ENCODE assay signal across 17 cellular contexts in the genomic region with DNA sequence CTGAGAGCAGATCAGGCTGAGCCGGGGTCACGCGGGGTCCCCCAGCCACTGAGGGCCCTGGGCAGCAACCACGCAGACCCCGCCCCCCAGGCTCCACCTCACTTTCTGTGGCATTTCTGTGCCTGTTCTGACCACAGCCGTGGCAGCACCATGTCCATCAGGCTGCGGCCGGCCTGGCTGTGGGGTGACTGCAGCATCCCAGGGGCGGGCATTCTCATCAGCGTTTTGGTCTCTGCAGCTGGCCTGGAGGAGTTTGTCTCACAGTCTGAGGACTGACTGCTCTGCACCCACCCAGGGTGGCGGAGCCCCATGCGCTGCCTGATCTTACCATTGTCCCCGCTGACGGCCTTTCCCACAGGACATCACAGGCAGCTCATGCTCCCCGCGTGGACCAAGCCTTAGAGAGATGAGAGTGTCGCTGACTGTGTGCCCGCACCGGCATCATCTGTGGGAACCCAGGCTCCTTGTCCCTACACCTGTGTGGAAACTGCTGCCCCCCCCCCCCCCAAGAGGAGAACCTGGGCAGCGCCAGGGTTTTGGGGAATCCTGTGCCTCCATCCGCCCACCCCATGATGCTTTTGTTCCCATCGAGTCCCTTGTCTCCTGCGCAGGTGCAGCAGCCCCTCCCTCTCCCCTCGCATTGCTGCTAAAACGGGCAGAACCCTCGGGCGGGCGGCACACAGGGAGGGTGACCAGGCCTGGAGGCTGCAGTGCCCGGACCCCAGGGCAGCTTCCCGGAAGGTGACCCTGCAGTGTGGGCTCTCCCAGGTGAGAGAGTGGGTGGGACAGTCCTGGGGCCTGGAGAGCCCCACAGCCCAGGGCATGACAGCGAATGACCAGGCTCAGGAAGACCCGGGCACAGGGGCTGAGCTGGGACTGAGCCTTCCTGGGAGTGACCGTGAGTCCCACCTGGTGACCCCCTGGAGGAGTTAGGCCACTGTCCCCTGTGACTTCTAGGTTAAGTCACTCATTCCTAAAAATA. TPM values are rescaled to one million over a fixed set of nuclear protein-coding genes. Genes with fewer than 3 reads are reported as not detected.
"Had no signal": no experiment of that assay in that cellular context is flagged by ENCODE, and none has a peak within 500 bp of the region (broad histone marks: within the 10 kb centered on the region; RNA-seq: fewer than 3 reads in every experiment).

No MANE protein-coding gene starts in this region.

- DNase-seq: activated CD4-positive, alpha-beta T cell treated with anti-CD3 and anti-CD28 coated beads for 36 hours; activated CD8-positive, alpha-beta T cell treated with anti-CD3 and anti-CD28 coated beads for 36 hours; activated T-cell treated with anti-CD3 and anti-CD28 coated beads for 4 hours; dermis blood vessel endothelial cell; endodermal cell; erythroblast; hippocampal formation; kidney glomerular epithelial cell had no signal

- ATAC-seq: activated CD4-positive, alpha-beta T cell treated with anti-CD3 and anti-CD28 coated beads for 36 hours; activated CD8-positive, alpha-beta T cell treated with anti-CD3 and anti-CD28 coated beads for 36 hours; body of pancreas; naive thymus-derived CD4-positive, alpha-beta T cell had no signal

- H3K27ac ChIP-seq: body of pancreas, upper lobe of left lung had no signal

- H3K4me3 ChIP-seq: body of pancreas, lung, upper lobe of left lung had no signal

- H3K4me1 ChIP-seq: body of pancreas, upper lobe of left lung had no signal

- H3K27me3 ChIP-seq: body of pancreas, upper lobe of left lung had no signal

- H3K9me3 ChIP-seq: body of pancreas had no signal

- H3K36me3 ChIP-seq: upper lobe of left lung had no signal

RNA-seq across cellular contexts. Expression of a gene that starts 1.8 kb away (rescaled TPM):
- total RNA-seq: activated CD4-positive, alpha-beta T cell treated with anti-CD3 and anti-CD28 coated beads for 36 hours; activated CD8-positive, alpha-beta T cell treated with anti-CD3 and anti-CD28 coated beads for 36 hours; activated T-helper 2 cell treated with anti-CD3 and anti-CD28 coated beads, Interferon-gamma antibody, Interleukin-2, Interleukin-4, amounts not matched to agents 10 μg/mL and 5 μg/mL and 100 μg/mL, durations not matched to agents 14 hours and 24 hours and 36 hours; body of pancreas; dermis blood vessel endothelial cell; endodermal cell; lung; naive thymus-derived CD4-positive, alpha-beta T cell; omental fat pad; SK-MEL-5; skeletal muscle tissue; subcutaneous adipose tissue; upper lobe of left lung had no signal

RNA-seq across cellular contexts. Expression of a gene that starts 13.1 kb away (rescaled TPM):
- total RNA-seq: activated CD4-positive, alpha-beta T cell treated with anti-CD3 and anti-CD28 coated beads for 36 hours; activated CD8-positive, alpha-beta T cell treated with anti-CD3 and anti-CD28 coated beads for 36 hours; activated T-helper 2 cell treated with anti-CD3 and anti-CD28 coated beads, Interferon-gamma antibody, Interleukin-2, Interleukin-4, amounts not matched to agents 10 μg/mL and 5 μg/mL and 100 μg/mL, durations not matched to agents 14 hours and 24 hours and 36 hours; body of pancreas; dermis blood vessel endothelial cell; endodermal cell; lung; naive thymus-derived CD4-positive, alpha-beta T cell; omental fat pad; SK-MEL-5; skeletal muscle tissue; subcutaneous adipose tissue; upper lobe of left lung had no signal

RNA-seq across cellular contexts. Expression of a gene that starts 20.4 kb away (rescaled TPM):
- total RNA-seq: activated CD4-positive, alpha-beta T cell treated with anti-CD3 and anti-CD28 coated beads for 36 hours; activated CD8-positive, alpha-beta T cell treated with anti-CD3 and anti-CD28 coated beads for 36 hours; activated T-helper 2 cell treated with anti-CD3 and anti-CD28 coated beads, Interferon-gamma antibody, Interleukin-2, Interleukin-4, amounts not matched to agents 10 μg/mL and 5 μg/mL and 100 μg/mL, durations not matched to agents 14 hours and 24 hours and 36 hours; body of pancreas; dermis blood vessel endothelial cell; endodermal cell; lung; naive thymus-derived CD4-positive, alpha-beta T cell; omental fat pad; SK-MEL-5; skeletal muscle tissue; subcutaneous adipose tissue; upper lobe of left lung had no signal

RNA-seq across cellular contexts. Expression of a gene that starts 35.3 kb away (rescaled TPM):
- total RNA-seq: activated CD4-positive, alpha-beta T cell treated with anti-CD3 and anti-CD28 coated beads for 36 hours; activated CD8-positive, alpha-beta T cell treated with anti-CD3 and anti-CD28 coated beads for 36 hours; activated T-helper 2 cell treated with anti-CD3 and anti-CD28 coated beads, Interferon-gamma antibody, Interleukin-2, Interleukin-4, amounts not matched to agents 10 μg/mL and 5 μg/mL and 100 μg/mL, durations not matched to agents 14 hours and 24 hours and 36 hours; body of pancreas; dermis blood vessel endothelial cell; endodermal cell; lung; naive thymus-derived CD4-positive, alpha-beta T cell; omental fat pad; SK-MEL-5; skeletal muscle tissue; subcutaneous adipose tissue; upper lobe of left lung had no signal

RNA-seq across cellular contexts. Expression of a gene that starts 42.2 kb away (rescaled TPM):
- total RNA-seq: activated CD4-positive, alpha-beta T cell treated with anti-CD3 and anti-CD28 coated beads for 36 hours; activated CD8-positive, alpha-beta T cell treated with anti-CD3 and anti-CD28 coated beads for 36 hours; activated T-helper 2 cell treated with anti-CD3 and anti-CD28 coated beads, Interferon-gamma antibody, Interleukin-2, Interleukin-4, amounts not matched to agents 10 μg/mL and 5 μg/mL and 100 μg/mL, durations not matched to agents 14 hours and 24 hours and 36 hours; body of pancreas; dermis blood vessel endothelial cell; endodermal cell; lung; naive thymus-derived CD4-positive, alpha-beta T cell; omental fat pad; SK-MEL-5; skeletal muscle tissue; subcutaneous adipose tissue; upper lobe of left lung had no signal
